14 cellular contexts compared by ENCODE assay signal in genomic region chr3:12460132-12460531, GRCh38. TPM values are rescaled to one million over a fixed set of nuclear protein-coding genes. Genes with fewer than 3 reads are reported as not detected.
DNase-seq lines count a peak whose midpoint lies in the region; ATAC-seq, FAIRE-seq and TF ChIP-seq lines count a peak whose summit lies in the region.
"Had no signal": no experiment of that assay in that cellular context is flagged by ENCODE, and none has a peak within 500 bp of the region (broad histone marks: within the 10 kb centered on the region; RNA-seq: fewer than 3 reads in every experiment).

No MANE protein-coding gene starts in this region.

- no peak overlapping the region for H3K56ac ChIP-seq in H1 (replicated peaks; ENCODE audit: insufficient read length, low read depth, low read length)

- DNase-seq in HepG2 (ENCODE audit: low spot score) (no peak), right lobe of liver (no peak), H1 (ENCODE audit: low read depth in 1 of 2, low spot score in 2 of 2) (no peak), posterior vena cava (ENCODE audit: low spot score) (peak; percentile 13), head of caudate nucleus (no peak), epidermal melanocyte (ENCODE audit: insufficient read length, low spot score) (no peak)
- DNase-seq: AML-193; CD4-positive, CD25-positive, alpha-beta regulatory T cell; GM23248; H9; KBM-7 had no signal

- H3K9me3 ChIP-seq in HepG2 (ENCODE audit: low read length) (no peaks in the 10 kb centered on the region), right lobe of liver (no peaks in the 10 kb centered on the region), H1 (ENCODE audit: insufficient read depth in 2 of 2, low read depth in 1 of 2, low read length in 1 of 2) (no peaks in the 10 kb centered on the region)
- H3K9me3 ChIP-seq: BLaER1 had no signal

- CTCF ChIA-PET in HepG2 (lab: Yijun Ruan, JAX; ENCODE audit: low intra/inter-chr PET ratio, low total read pairs) = no interaction called here
- CTCF ChIA-PET in H1 (lab: Charles Lee; ENCODE audit: partially characterized antibody) = interaction anchor here (1.3 kb wide), 1 partner anchor 16 kb away, joined by 4 read pairs; no protein-coding TSS in a partner anchor

- H3K9ac ChIP-seq in HepG2 (ENCODE audit: insufficient read depth, low read depth, low read length) (no peak overlapping the region), H1 (replicated peaks in 1 of 4; ENCODE audit: extremely low read depth in 1 of 4, low read depth in 3 of 4, low read length in 3 of 4) (no peak overlapping the region)
- H3K9ac ChIP-seq: BLaER1, GM23248 had no signal

- H4K20me1 ChIP-seq in HepG2 (ENCODE audit: insufficient read depth, low read length) (no peaks in the 10 kb centered on the region), H1 (replicated peaks in 1 of 2; ENCODE audit: control insufficient read depth in 1 of 2, insufficient read depth in 2 of 2, low read length in 2 of 2) (no peaks in the 10 kb centered on the region)
- H4K20me1 ChIP-seq: BLaER1 had no signal

- no peaks in the 10 kb centered on the region for H3K79me1 ChIP-seq in H1 (ENCODE audit: low read depth, low read length)

- no peak overlapping the region for H2BK15ac ChIP-seq in H1 (ENCODE audit: low read length)

- TF ChIP-seq RAD21 in HepG2 (CRISPR knock-in tag; IDR thresholded peaks at IDR 0.05) = no peak
- TF ChIP-seq RAD21 in H1 (IDR thresholded peaks at IDR 0.05 in 1 of 2, conservative IDR thresholded peaks at IDR 0.05 in 1 of 2; ENCODE audit: low read depth in 2 of 2, low read length in 2 of 2) = no peak

- H2BK20ac ChIP-seq in H1 (ENCODE audit: low read length) = no peak overlapping the region

- H3K4me2 ChIP-seq in HepG2 (ENCODE audit: low read depth, low read length) (no peak overlapping the region), H1 (ENCODE audit: insufficient read depth in 1 of 2, low read depth in 2 of 2, low read length in 2 of 2) (no peak overlapping the region)
- H3K4me2 ChIP-seq: BLaER1 had no signal

- no peak for TF ChIP-seq EP300 in HepG2 (IDR thresholded peaks at IDR 0.05; ENCODE audit: low read depth in 2 of 2, low read length in 2 of 2)
- no peak for TF ChIP-seq EP300 in HepG2 (CRISPR knock-in tag; IDR thresholded peaks at IDR 0.05; ENCODE audit: borderline replicate concordance)
- TF ChIP-seq EP300 in H1 (IDR thresholded peaks at IDR 0.05; ENCODE audit: borderline replicate concordance in 1 of 2, low read depth in 2 of 2, low read length in 2 of 2) = no peak

- FAIRE-seq in HepG2 (lab: Jason Lieb, UNC) = no peak
- FAIRE-seq in H1 (lab: Jason Lieb, UNC) = no peak

- in situ Hi-C loops in HepG2 (cut with HindIII; ENCODE audit: extremely low pct_ligation_motif_present, low pct_unique_long_range_greater_than_20kb) = no loop called here

- no peak overlapping the region for H2AK5ac ChIP-seq in H1 (ENCODE audit: low read depth, low read length)

- ATAC-seq in HepG2 (no peak), right lobe of liver (no peak), HG03135 (IDR thresholded peaks at IDR 0.05; ENCODE audit: unreplicated experiment) (no peak)

- H3K18ac ChIP-seq in H1 (ENCODE audit: extremely low read depth, low read length) = no peak overlapping the region

- no peaks in the 10 kb centered on the region for H3K36me3 ChIP-seq in HepG2 (replicated peaks in 1 of 2; ENCODE audit: control insufficient read depth in 1 of 2, insufficient read depth in 2 of 2, low read length in 2 of 2)
- H3K36me3 ChIP-seq in right lobe of liver = no peaks in the 10 kb centered on the region
- no peaks in the 10 kb centered on the region for H3K36me3 ChIP-seq in H1 (ENCODE audit: control insufficient read depth in 2 of 4, insufficient read depth in 4 of 4, low read length in 3 of 4)
- H3K36me3 ChIP-seq: BLaER1 had no signal

- H3K14ac ChIP-seq in H1 (ENCODE audit: insufficient read length) = no peak overlapping the region

- H3K23ac ChIP-seq in H1 (ENCODE audit: insufficient read length) = no peak overlapping the region

- WGBS in HepG2 (ENCODE audit: low lambda C conversion rate) = 85% methylated on average over 3 of the region's 3 CpGs
- 66% methylated on average over 2 of the region's 3 CpGs for WGBS in right lobe of liver (ENCODE audit: insufficient coverage, low coverage, low lambda C conversion rate, missing lambda C conversion rate)
- 86% methylated on average over 3 of the region's 3 CpGs; no CpG with 5 or more reads in 1 of the 2 experiments for WGBS in H1 (ENCODE audit: extremely low coverage in 1 of 2, insufficient coverage in 1 of 2, insufficient read length in 1 of 2, insufficient replicate concordance in 2 of 2, low coverage in 1 of 2, low lambda C conversion rate in 2 of 2, missing lambda C conversion rate in 1 of 2), 2 experiments

- intact Hi-C loops in HepG2 (cut with micrococcal nuclease; ENCODE audit: unreplicated experiment) = no loop called here
- intact Hi-C loops in right lobe of liver (cut with DNase I) = no loop called here
- intact Hi-C loops in posterior vena cava (cut with DNase I) = no loop called here
- intact Hi-C loops in head of caudate nucleus (cut with DNase I) = no loop called here

- TF ChIP-seq CTCF in HepG2 (CRISPR knock-in tag; IDR thresholded peaks at IDR 0.05) (no peak), right lobe of liver (IDR thresholded peaks at IDR 0.05) (no peak), H1 (IDR thresholded peaks at IDR 0.05; ENCODE audit: control extremely low read depth in 1 of 3, insufficient read depth in 1 of 3, low read depth in 1 of 3, low read length in 3 of 3) (no peak)

- TF ChIP-seq POLR2A in HepG2 (IDR thresholded peaks at IDR 0.05; ENCODE audit: insufficient read depth in 1 of 2, low read depth in 2 of 2, low read length in 2 of 2) (no peak), right lobe of liver (IDR thresholded peaks at IDR 0.05) (no peak), H1 (IDR thresholded peaks at IDR 0.05; ENCODE audit: control extremely low read depth in 1 of 2, low read depth in 2 of 2, low read length in 2 of 2) (no peak)

- H4K5ac ChIP-seq in H1 (ENCODE audit: insufficient read length, low read depth, low read length) = no peak overlapping the region

- no peak overlapping the region for H4K91ac ChIP-seq in H1 (replicated peaks; ENCODE audit: insufficient read length, low read length)

- H4K8ac ChIP-seq in H1 (ENCODE audit: extremely low read depth, insufficient read depth, low read length) = peak overlapping the region; percentile 1; the same call in 1 of the 2 replicates

- no peak overlapping the region for H3K4ac ChIP-seq in H1 (replicated peaks; ENCODE audit: insufficient read length, low read depth, low read length)

- H3K27ac ChIP-seq in HepG2 (ENCODE audit: extremely low read length, insufficient read depth, low read length) (no peak overlapping the region), right lobe of liver (no peak overlapping the region), H1 (ENCODE audit: low read depth, low read length) (no peak overlapping the region)
- H3K27ac ChIP-seq: 22Rv1, BLaER1, GM23248 had no signal

- H3K4me3 ChIP-seq in HepG2 (replicated peaks in 1 of 3; ENCODE audit: insufficient read depth in 1 of 3, low read depth in 2 of 3, low read length in 3 of 3) = no peak overlapping the region
- H3K4me3 ChIP-seq in right lobe of liver = no peak overlapping the region
- H3K4me3 ChIP-seq in H1 (ENCODE audit: extremely low read depth in 1 of 4, insufficient read depth in 2 of 4, low read depth in 3 of 4, low read length in 4 of 4) = no peak overlapping the region
- H3K4me3 ChIP-seq: BLaER1, GM23248 had no signal

- no peak overlapping the region for H2BK120ac ChIP-seq in H1 (replicated peaks; ENCODE audit: low read depth, low read length)

- BruUV-seq in HepG2 (replicated peaks; lab: Mats Ljungman, UMichigan) = no TSS peak

- no peaks in the 10 kb centered on the region for H3K79me2 ChIP-seq in HepG2 (ENCODE audit: insufficient read depth, low read length)
- no peaks in the 10 kb centered on the region for H3K79me2 ChIP-seq in H1 (ENCODE audit: control insufficient read depth in 1 of 2, insufficient read depth in 2 of 2, low read length in 2 of 2)

- POLR2A ChIA-PET in HepG2 (lab: Yijun Ruan, JAX) (no interaction called here), H1 (lab: Charles Lee; ENCODE audit: partially characterized antibody) (no interaction called here)

- H2BK12ac ChIP-seq in H1 (ENCODE audit: low read depth, low read length) = no peak overlapping the region

- no peaks in the 10 kb centered on the region for H3K27me3 ChIP-seq in HepG2 (ENCODE audit: control insufficient read depth in 1 of 2, insufficient read depth in 2 of 2, low read length in 2 of 2)
- H3K27me3 ChIP-seq in right lobe of liver = no peaks in the 10 kb centered on the region
- no peaks in the 10 kb centered on the region for H3K27me3 ChIP-seq in H1 (replicated peaks in 1 of 4; ENCODE audit: control insufficient read depth in 3 of 4, extremely low read depth in 1 of 4, insufficient read depth in 3 of 4, low read length in 3 of 4)
- H3K27me3 ChIP-seq: BLaER1 had no signal

- H2BK5ac ChIP-seq in H1 (ENCODE audit: low read depth, low read length) = no peak overlapping the region

- H3K23me2 ChIP-seq in H1 (ENCODE audit: low read depth, low read length) = no peaks in the 10 kb centered on the region

- H3K4me1 ChIP-seq in HepG2 (ENCODE audit: insufficient read depth, low read length) (peaks cover 83% of the 10 kb centered on the region), right lobe of liver (peaks cover 0 to 16% (median 1%) of the 10 kb centered on the region in 4 donors), H1 (replicated peaks in 1 of 4; ENCODE audit: control insufficient read depth in 3 of 4, insufficient read depth in 4 of 4, low read length in 3 of 4) (0 out of 7 replicates have a peak, but pooled peaks cover 0 to 2% (median 0%) of the 10 kb centered on the region in 4 experiments)

- no peak overlapping the region for H2AFZ ChIP-seq in HepG2 (ENCODE audit: low read length)
- H2AFZ ChIP-seq in H1 (ENCODE audit: low read length) = no peak overlapping the region
- H2AFZ ChIP-seq: GM23248 had no signal

RNA-seq across cellular contexts. Expression of gene TSEN2, which starts 24.1 kb away (rescaled TPM):
- total RNA-seq in HepG2 (2016; rRNA removed; fragmentation: Illumina TruSeq; extraction: Trizol) (16.4 and 17.3 TPM in 2 replicates), right lobe of liver (1 to 10 TPM; 4.7 to 9.2 (median 6.4) TPM), posterior vena cava (10 to 100 TPM; 13.8 TPM)
- 8.7 and 13.6 TPM in 2 replicates for total RNA-seq in HepG2 (2016; cell fraction: cytosol; rRNA removed; fragmentation: Illumina TruSeq; extraction: Trizol; ENCODE audit: low read depth)
- total RNA-seq in HepG2 (2016; cell fraction: insoluble cytoplasmic fraction; rRNA removed; fragmentation: Illumina TruSeq; extraction: Trizol) = 15.8 and 19.3 TPM in 2 replicates
- 9.1 and 9.4 TPM in 2 replicates for total RNA-seq in HepG2 (2016; cell fraction: membrane; rRNA removed; fragmentation: Illumina TruSeq; extraction: Trizol)
- 21.4 and 24.3 TPM in 2 replicates for total RNA-seq in HepG2 (2016; cell fraction: nucleus; rRNA removed; fragmentation: Illumina TruSeq; extraction: Trizol)
- polyA plus RNA-seq in HepG2 (2011; rRNA removed) (11.0 and 11.5 TPM in 2 replicates), H1 (2011; rRNA removed) (15.1 and 16.1 TPM in 2 replicates)
- 3.9 and 4.1 TPM in 2 replicates for polyA plus RNA-seq in HepG2 (2011; cell fraction: cytosol; rRNA removed)
- 14.2 and 17.5 TPM in 2 replicates for polyA plus RNA-seq in HepG2 (2011; cell fraction: nucleus; rRNA removed)
- polyA plus RNA-seq in HepG2 (2012) = 8.1 and 9.3 TPM in 2 replicates
- polyA plus RNA-seq in HepG2 (2016; cell fraction: cytosol; fragmentation: Illumina TruSeq; extraction: Trizol; ENCODE audit: low read depth) = 2.0 and 2.5 TPM in 2 replicates
- 13.0 and 13.8 TPM in 2 replicates for polyA plus RNA-seq in HepG2 (2016; cell fraction: insoluble cytoplasmic fraction; fragmentation: Illumina TruSeq; extraction: Trizol; ENCODE audit: low read depth)
- 2.9 and 4.2 TPM in 2 replicates for polyA plus RNA-seq in HepG2 (2016; cell fraction: membrane; fragmentation: Illumina TruSeq; extraction: Trizol; ENCODE audit: low read depth)
- 28.7 and 33.4 TPM in 2 replicates for polyA plus RNA-seq in HepG2 (2016; cell fraction: nucleus; fragmentation: Illumina TruSeq; extraction: Trizol; ENCODE audit: insufficient read depth, low read depth)
- polyA minus RNA-seq in HepG2 (2011; rRNA and poly(A)+ RNA removed; ENCODE audit: low replicate concordance) = 19.0 and 68.2 TPM in 2 replicates
- polyA minus RNA-seq in HepG2 (2011; cell fraction: cytosol; rRNA and poly(A)+ RNA removed) = 5.5 and 5.6 TPM in 2 replicates
- polyA minus RNA-seq in HepG2 (2011; cell fraction: nucleus; rRNA and poly(A)+ RNA removed) = 27.9 and 34.7 TPM in 2 replicates
- total RNA-seq in H1 (2021; fragmentation: NEBNext Ultra II Directional; extraction: Animal tissue kit (Norgen Biotek cat#: 25700)) = 22.4 and 22.6 TPM in 2 replicates
- polyA plus RNA-seq in H1 (2011; cell fraction: cytosol; rRNA removed) = 19.9 TPM
- polyA plus RNA-seq in H1 (2011; cell fraction: nucleus; rRNA removed) = 25.3 TPM
- polyA plus RNA-seq in H1 (2012, experiment 1 of 2) = 18.6 to 29.2 TPM (median 20.1 TPM) in 4 replicates
- polyA plus RNA-seq in H1 (2012, experiment 2 of 2) = 3.7 TPM
- polyA plus RNA-seq in H1 (2013, experiment 1 of 2) = 12.7 TPM
- 13.0 TPM for polyA plus RNA-seq in H1 (2013, experiment 2 of 2)
- 24.3 and 25.5 TPM in 2 replicates for polyA minus RNA-seq in H1 (2011; rRNA and poly(A)+ RNA removed)
- polyA minus RNA-seq in H1 (2011; cell fraction: cytosol; rRNA and poly(A)+ RNA removed) = 17.8 TPM
- polyA minus RNA-seq in H1 (2011; cell fraction: nucleus; rRNA and poly(A)+ RNA removed) = 34.5 TPM
